In genomic region chr4:167774646-167775045, GRCh38 we compare ENCODE assay signal across 20 cellular contexts.
A peak's percentile ranks its signal among the peaks of the same experiment; 100 is the strongest.
DNase-seq lines count a peak whose midpoint lies in the region; FAIRE-seq and TF ChIP-seq lines count a peak whose summit lies in the region.
"Had no signal": no experiment of that assay in that cellular context is flagged by ENCODE, and none has a peak within 500 bp of the region (broad histone marks: within the 10 kb centered on the region; RNA-seq: fewer than 3 reads in every experiment).

No MANE protein-coding gene starts in this region.

- DNase-seq in NCI-H82 (lab: John Stamatoyannopoulos, UW) (peak; percentile 54), NCI-H82 treated with DMSO at 0.1 percent for 48 hours (lab: John Stamatoyannopoulos, UW; ENCODE audit: unreplicated experiment) (no peak), bronchial epithelial cell (ENCODE audit: low read depth) (peak; percentile 33), foreskin fibroblast (peak; percentile 16 to 59), HUDEP-2 (lab: John Stamatoyannopoulos, UW; ENCODE audit: unreplicated experiment in 76 of 76) (no peak), GM13976 (ENCODE audit: low spot score) (no peak)
- no peak for DNase-seq in activated CD8-positive, alpha-beta memory T cell treated with anti-CD3 and anti-CD28 coated beads, Interleukin-2, amount 50 U/mL, for 4 hours
- DNase-seq: 8988T; Calu3; CD8-positive, alpha-beta T cell; DMS79 treated with DMSO at 0.1 percent for 48 hours; HFFc6 had no signal

- in situ Hi-C loops in GM13976 (cut with MboI; ENCODE audit: low sequenced_read_pairs, unreplicated experiment), result no loop called here

- H3K4me3 ChIP-seq in bronchial epithelial cell (ENCODE audit: low read depth, low read length), result no peak overlapping the region
- H3K4me3 ChIP-seq in foreskin fibroblast (ENCODE audit: low read depth in 1 of 2, low read length in 2 of 2), result no peak overlapping the region
- H3K4me3 ChIP-seq: BLaER1, GM23338 had no signal

- no peaks in the 10 kb centered on the region for H3K27me3 ChIP-seq in bronchial epithelial cell (ENCODE audit: control insufficient read depth, insufficient read depth, low read length)
- H3K27me3 ChIP-seq: BLaER1 had no signal

- no peak for FAIRE-seq in bronchial epithelial cell (lab: Jason Lieb, UNC)
- FAIRE-seq: G401.6, GM12891, GM18507, H54, HepG2, HTR-8/SVneo had no signal

- TF ChIP-seq CTCF in bronchial epithelial cell (IDR thresholded peaks at IDR 0.05; ENCODE audit: insufficient read depth, low read length, severe bottlenecking) (no peak), foreskin fibroblast (IDR thresholded peaks at IDR 0.05; ENCODE audit: low read depth, low read length) (no peak), GM13976 (IDR thresholded peaks at IDR 0.05; ENCODE audit: borderline replicate concordance, control extremely low read depth, extremely low read depth, insufficient read depth, missing control alignments) (no peak)

- no peaks in the 10 kb centered on the region for H3K36me3 ChIP-seq in bronchial epithelial cell (ENCODE audit: control insufficient read depth, insufficient read depth, low read length)
- H3K36me3 ChIP-seq: BLaER1 had no signal

Comparison
In these comparisons a context has a peak if more than half of its experiments do, and no peak if none do; other contexts are left out.
1. DNase-seq: peak in NCI-H82 (single experiment), bronchial epithelial cell (single experiment) and foreskin fibroblast (2 of 2); none in NCI-H82 treated with DMSO at 0.1 percent for 48 hours (single experiment), activated CD8-positive, alpha-beta memory T cell treated with anti-CD3 and anti-CD28 coated beads, Interleukin-2, amount 50 U/mL, for 4 hours (single experiment), HUDEP-2 (0 of 76) and GM13976 (single experiment).